24 cellular contexts compared by ENCODE assay signal in the genomic region with DNA sequence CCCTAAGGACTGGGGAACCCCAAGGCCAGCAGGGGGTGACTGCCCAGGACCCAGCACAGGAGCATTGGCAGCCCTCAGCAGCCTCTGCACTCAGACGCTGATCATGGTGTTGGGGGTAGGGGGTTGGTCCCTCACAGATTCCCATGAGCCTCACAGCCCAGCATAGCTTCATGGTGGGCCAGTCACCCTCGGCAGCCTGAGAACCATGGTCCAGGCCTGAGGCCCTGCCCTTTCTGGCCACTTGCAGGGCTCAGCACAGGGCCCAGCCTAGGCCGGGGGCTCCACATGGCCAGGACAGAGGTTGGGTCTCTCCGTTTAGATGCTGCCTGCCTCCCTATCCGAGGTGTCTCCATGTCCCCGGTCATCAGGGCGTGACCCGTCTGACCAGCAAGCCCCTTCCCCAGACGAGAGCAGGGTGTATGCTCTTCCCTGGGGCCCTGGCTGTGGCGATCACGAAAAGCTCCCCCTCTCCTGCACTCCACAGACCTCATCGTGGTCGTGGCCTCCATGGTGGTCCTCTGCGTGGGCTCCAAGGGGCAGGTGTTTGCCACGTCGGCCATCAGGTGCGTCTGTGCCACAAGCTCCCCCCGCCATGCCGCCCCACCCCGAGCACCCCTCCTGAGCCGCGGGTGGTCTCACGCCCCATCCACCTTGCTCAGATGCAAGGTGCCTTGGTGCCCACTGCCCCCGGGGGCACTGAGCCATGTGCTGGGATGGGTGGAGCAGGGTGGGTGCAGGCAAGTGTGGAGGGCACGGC.
A peak's percentile ranks its signal among the peaks of the same experiment; 100 is the strongest.
DNase-seq lines count a peak whose midpoint lies in the region; ATAC-seq and TF ChIP-seq lines count a peak whose summit lies in the region.
"Had no signal": no experiment of that assay in that cellular context is flagged by ENCODE, and none has a peak within 500 bp of the region (broad histone marks: within the 10 kb centered on the region; RNA-seq: fewer than 3 reads in every experiment).

No MANE protein-coding gene starts in this region.

- H3K4me1 ChIP-seq in right cardiac atrium (ENCODE audit: control insufficient read depth, insufficient read depth, low read length) (no peaks in the 10 kb centered on the region), psoas muscle (no peaks in the 10 kb centered on the region), testis (no peaks in the 10 kb centered on the region)
- H3K4me1 ChIP-seq: BE2C had no signal

- no peaks in the 10 kb centered on the region for H3K36me3 ChIP-seq in psoas muscle (ENCODE audit: insufficient read depth in 1 of 2, low read depth in 1 of 2)
- no peaks in the 10 kb centered on the region for H3K36me3 ChIP-seq in testis (ENCODE audit: low read depth, missing control alignments)
- H3K36me3 ChIP-seq: BE2C had no signal

- no peak for ATAC-seq in activated naive CD8-positive, alpha-beta T cell treated with anti-CD3 and anti-CD28 coated beads, Interleukin-2, amount 10 ng/mL, durations not matched to agents 7 days and 5 days (ENCODE audit: low read depth)
- ATAC-seq in right cardiac atrium (no peak), psoas muscle (no peak)

- no peak overlapping the region for H3K27ac Mint-ChIP-seq in activated naive CD8-positive, alpha-beta T cell treated with anti-CD3 and anti-CD28 coated beads, Interleukin-2, amount 10 ng/mL, durations not matched to agents 7 days and 5 days
- no peak overlapping the region for H3K27ac Mint-ChIP-seq in activated naive CD8-positive, alpha-beta T cell treated with anti-CD3 and anti-CD28 coated beads for 36 hours
- H3K27ac Mint-ChIP-seq in CD14-positive monocyte, result no peak overlapping the region
- H3K27ac Mint-ChIP-seq: CD4-positive, alpha-beta memory T cell; H9; HFFc6 had no signal

- POLR2A ChIA-PET in activated naive CD8-positive, alpha-beta T cell treated with anti-CD3 and anti-CD28 coated beads, Interleukin-2, amount 10 ng/mL, durations not matched to agents 7 days and 5 days (lab: Charles Lee), result no interaction called here

- TF ChIP-seq CTCF in CD14-positive monocyte (IDR thresholded peaks at IDR 0.05), result no peak
- no peak for TF ChIP-seq CTCF in psoas muscle (IDR thresholded peaks at IDR 0.05)
- no peak for TF ChIP-seq CTCF in testis (IDR thresholded peaks at IDR 0.05)

- H3K27me3 Mint-ChIP-seq in activated naive CD8-positive, alpha-beta T cell treated with anti-CD3 and anti-CD28 coated beads, Interleukin-2, amount 10 ng/mL, durations not matched to agents 7 days and 5 days, result no peaks in the 10 kb centered on the region
- no peaks in the 10 kb centered on the region for H3K27me3 Mint-ChIP-seq in activated naive CD8-positive, alpha-beta T cell treated with anti-CD3 and anti-CD28 coated beads for 36 hours
- peaks cover 0 to 2% (median 0%) of the 10 kb centered on the region in 3 donors for H3K27me3 Mint-ChIP-seq in CD14-positive monocyte (ENCODE audit: low read depth in 3 of 3)
- H3K27me3 Mint-ChIP-seq: CD4-positive, alpha-beta memory T cell had no signal

- intact Hi-C loops in CD14-positive monocyte (cut with micrococcal nuclease), result no loop called here
- intact Hi-C loops in right cardiac atrium (cut with DNase I), result loop anchor here in 1 of 4 donors (10.0 kb wide), 1 partner anchor 64 kb away; no protein-coding TSS in a partner anchor
- intact Hi-C loops in psoas muscle (cut with DNase I), result no loop called here
- intact Hi-C loops in testis (cut with DNase I; ENCODE audit: low total_unique reads), result no loop called here

- no peak overlapping the region for H3K4me3 Mint-ChIP-seq in activated naive CD8-positive, alpha-beta T cell treated with anti-CD3 and anti-CD28 coated beads, Interleukin-2, amount 10 ng/mL, durations not matched to agents 7 days and 5 days
- no peak overlapping the region for H3K4me3 Mint-ChIP-seq in activated naive CD8-positive, alpha-beta T cell treated with anti-CD3 and anti-CD28 coated beads for 36 hours
- no peak overlapping the region for H3K4me3 Mint-ChIP-seq in CD14-positive monocyte
- H3K4me3 Mint-ChIP-seq: CD4-positive, alpha-beta memory T cell; H9; HFFc6 had no signal

- H3K9me3 Mint-ChIP-seq in activated naive CD8-positive, alpha-beta T cell treated with anti-CD3 and anti-CD28 coated beads, Interleukin-2, amount 10 ng/mL, durations not matched to agents 7 days and 5 days, result no peaks in the 10 kb centered on the region
- H3K9me3 Mint-ChIP-seq in activated naive CD8-positive, alpha-beta T cell treated with anti-CD3 and anti-CD28 coated beads for 36 hours, result no peaks in the 10 kb centered on the region
- peaks cover 0 to 6% (median 0%) of the 10 kb centered on the region in 7 donors for H3K9me3 Mint-ChIP-seq in CD14-positive monocyte
- H3K9me3 Mint-ChIP-seq: CD4-positive, alpha-beta memory T cell; H9; HFFc6 had no signal

- no peaks in the 10 kb centered on the region for H3K4me1 Mint-ChIP-seq in activated naive CD8-positive, alpha-beta T cell treated with anti-CD3 and anti-CD28 coated beads, Interleukin-2, amount 10 ng/mL, durations not matched to agents 7 days and 5 days
- no peaks in the 10 kb centered on the region for H3K4me1 Mint-ChIP-seq in activated naive CD8-positive, alpha-beta T cell treated with anti-CD3 and anti-CD28 coated beads for 36 hours
- no peaks in the 10 kb centered on the region for H3K4me1 Mint-ChIP-seq in CD14-positive monocyte
- H3K4me1 Mint-ChIP-seq: H9 had no signal

- TF ChIP-seq POLR2A in testis (IDR thresholded peaks at IDR 0.05), result no peak

- H3K36me3 Mint-ChIP-seq in activated naive CD8-positive, alpha-beta T cell treated with anti-CD3 and anti-CD28 coated beads, Interleukin-2, amount 10 ng/mL, durations not matched to agents 7 days and 5 days, result no peaks in the 10 kb centered on the region
- no peaks in the 10 kb centered on the region for H3K36me3 Mint-ChIP-seq in activated naive CD8-positive, alpha-beta T cell treated with anti-CD3 and anti-CD28 coated beads for 36 hours
- H3K36me3 Mint-ChIP-seq in CD14-positive monocyte, result peaks cover 16 to 43% of the 10 kb centered on the region in 2 donors

- H3K9me3 ChIP-seq in right cardiac atrium (ENCODE audit: control insufficient read depth, low read length), result no peaks in the 10 kb centered on the region
- H3K9me3 ChIP-seq in psoas muscle, result no peaks in the 10 kb centered on the region
- no peaks in the 10 kb centered on the region for H3K9me3 ChIP-seq in testis
- H3K9me3 ChIP-seq: BE2C, Caco-2 had no signal

- H3K27me3 ChIP-seq in right cardiac atrium (ENCODE audit: control insufficient read depth, insufficient read depth) (no peaks in the 10 kb centered on the region), psoas muscle (ENCODE audit: insufficient read depth in 3 of 3, low read length in 2 of 3) (no peaks in the 10 kb centered on the region), testis (no peaks in the 10 kb centered on the region)
- H3K27me3 ChIP-seq: BE2C had no signal

- H3K27ac ChIP-seq in right cardiac atrium (ENCODE audit: low read length) (no peak overlapping the region), psoas muscle (no peak overlapping the region), testis (no peak overlapping the region)
- H3K27ac ChIP-seq: PC-9 had no signal

- WGBS in right cardiac atrium, result 96% methylated on average over 25 of the region's 25 CpGs
- 96 to 100% (median 96%) methylated on average over 25 of the region's 25 CpGs for WGBS in psoas muscle, 3 donors
- 94 to 99% methylated on average over 16 to 22 of the region's 25 CpGs for WGBS in testis, 2 donors

- peak; percentile 18 for DNase-seq in activated naive CD8-positive, alpha-beta T cell treated with anti-CD3 and anti-CD28 coated beads, Interleukin-2, amount 10 ng/mL, durations not matched to agents 7 days and 5 days
- DNase-seq in activated naive CD8-positive, alpha-beta T cell treated with anti-CD3 and anti-CD28 coated beads for 36 hours, result no peak
- peak; percentile 42 for DNase-seq in CD14-positive monocyte (ENCODE audit: low spot score)
- DNase-seq in right cardiac atrium, result peak; percentile 5 to 44 (median 24)
- peak; percentile 9 to 36 for DNase-seq in psoas muscle
- DNase-seq in testis, result no peak
- no peak for DNase-seq in AG20443 (ENCODE audit: low spot score)
- no peak for DNase-seq in iPS-NIHi11 (ENCODE audit: low spot score)
- DNase-seq: BE2C, Caco-2, DMS 273 treated with DMSO at 0.1 percent for 48 hours, DMS79 treated with DMSO at 0.1 percent for 48 hours, H9, HFFc6, KBM-7, NCI-H1092 treated with DMSO at 0.1 percent for 48 hours, NCI-H1436 treated with DMSO at 0.1 percent for 48 hours, NCI-H2029, NCI-H2227 treated with DMSO at 0.1 percent for 48 hours, NCI-H510A treated with DMSO at 0.1 percent for 48 hours, NCI-H748 treated with DMSO at 0.1 percent for 48 hours, PC-9, RPMI8226 had no signal

- no peak overlapping the region for H3K4me3 ChIP-seq in right cardiac atrium (ENCODE audit: low read length)
- no peak overlapping the region for H3K4me3 ChIP-seq in psoas muscle
- H3K4me3 ChIP-seq in testis, result no peak overlapping the region
- H3K4me3 ChIP-seq: PC-9 had no signal

Comparison
In these comparisons a context has a peak if more than half of its experiments do, and no peak if none do; other contexts are left out.
1. DNase-seq: peak in activated naive CD8-positive, alpha-beta T cell treated with anti-CD3 and anti-CD28 coated beads, Interleukin-2, amount 10 ng/mL, durations not matched to agents 7 days and 5 days (single experiment), CD14-positive monocyte (single experiment), right cardiac atrium (3 of 3) and psoas muscle (2 of 2); none in activated naive CD8-positive, alpha-beta T cell treated with anti-CD3 and anti-CD28 coated beads for 36 hours (single experiment), testis (single experiment), AG20443 (single experiment) and iPS-NIHi11 (single experiment).